Comparison of ENCODE assay signal across 10 cellular contexts in the genomic region with DNA sequence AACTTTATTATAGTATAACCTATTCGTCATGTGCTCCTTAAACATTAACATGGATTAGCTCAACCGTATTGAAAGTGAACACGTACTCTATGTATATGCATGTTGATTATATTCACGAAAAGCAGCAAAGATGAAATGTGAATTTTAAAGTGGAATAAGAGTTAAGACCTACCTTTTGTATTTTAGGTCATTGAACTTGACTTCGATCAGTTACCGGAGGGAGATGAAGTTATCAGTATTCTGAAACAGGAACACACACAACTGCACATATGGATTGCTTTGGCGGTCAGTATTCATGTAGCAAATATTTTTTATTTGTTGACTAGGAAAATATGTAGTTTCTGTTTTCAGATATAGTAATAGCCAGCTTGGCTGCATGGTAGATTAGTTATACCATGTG. TPM values are rescaled to one million over a fixed set of nuclear protein-coding genes. Genes with fewer than 3 reads are reported as not detected.
DNase-seq lines count a peak whose midpoint lies in the region; ATAC-seq and TF ChIP-seq lines count a peak whose summit lies in the region.
"Had no signal": no experiment of that assay in that cellular context is flagged by ENCODE, and none has a peak within 500 bp of the region (broad histone marks: within the 10 kb centered on the region; RNA-seq: fewer than 3 reads in every experiment).

No MANE protein-coding gene starts in this region.

- POLR2A ChIA-PET in BJ (lab: Charles Lee), result no interaction called here

- ATAC-seq in naive B cell (ENCODE audit: low read depth in 2 of 2) (no peak), GM21360 (IDR thresholded peaks at IDR 0.05; ENCODE audit: unreplicated experiment) (no peak)

- TF ChIP-seq CTCF in BJ (IDR thresholded peaks at IDR 0.05; ENCODE audit: insufficient read depth, low read depth, low read length) (no peak), breast epithelium (IDR thresholded peaks at IDR 0.05) (no peak)

- H3K4me1 ChIP-seq in HUES48 (ENCODE audit: control insufficient read depth, insufficient read depth, low read length), result peaks cover 5% of the 10 kb centered on the region; the same call in 1 of the 2 replicates
- H3K4me1 ChIP-seq in breast epithelium, result no peaks in the 10 kb centered on the region

- H3K27ac ChIP-seq in HUES48 (ENCODE audit: low read depth, low read length) (no peak overlapping the region), breast epithelium (no peak overlapping the region)

- peaks cover 5 to 19% (median 10%) of the 10 kb centered on the region in 3 donors for H3K4me1 Mint-ChIP-seq in naive B cell

- no peak for TF ChIP-seq POLR2A in breast epithelium (IDR thresholded peaks at IDR 0.05)

- CTCF ChIA-PET in BJ (lab: Yijun Ruan, JAX), result no interaction called here

- H3K27me3 Mint-ChIP-seq in naive B cell, result no peaks in the 10 kb centered on the region

- H3K4me3 ChIP-seq in BJ (ENCODE audit: low read depth, low read length), result peak overlapping the region; percentile 86
- H3K4me3 ChIP-seq in HUES48 (ENCODE audit: low read depth, low read length), result peak overlapping the region; percentile 97; the same call in 1 of the 2 replicates
- H3K4me3 ChIP-seq in breast epithelium, result peak overlapping the region; percentile 82 to 95 (median 89)

- H3K9ac ChIP-seq in HUES48 (ENCODE audit: low read depth, low read length), result no peak overlapping the region

- peak overlapping the region in 2 of 6 donors; percentile 4 to 93 for H3K27ac Mint-ChIP-seq in naive B cell

- no peaks in the 10 kb centered on the region for H3K9me3 ChIP-seq in HUES48 (ENCODE audit: control insufficient read depth, insufficient read depth, low read length)
- H3K9me3 ChIP-seq in breast epithelium, result no peaks in the 10 kb centered on the region

- H3K36me3 ChIP-seq in BJ (ENCODE audit: control insufficient read depth, insufficient read depth, low read length), result peaks cover 7% of the 10 kb centered on the region
- peaks cover 46% of the 10 kb centered on the region for H3K36me3 ChIP-seq in HUES48 (ENCODE audit: control insufficient read depth, insufficient read depth, low read length)
- no peaks in the 10 kb centered on the region for H3K36me3 ChIP-seq in breast epithelium

- H3K9me3 Mint-ChIP-seq in naive B cell, result no peaks in the 10 kb centered on the region

- intact Hi-C loops in breast epithelium (cut with DNase I; ENCODE audit: low total_unique reads), result no loop called here

- peaks cover 0 to 9% of the 10 kb centered on the region in 2 donors for H3K36me3 Mint-ChIP-seq in naive B cell

- peak overlapping the region in 7 of 8 donors; percentile 93 to 100 (median 96) for H3K4me3 Mint-ChIP-seq in naive B cell

- DNase-seq in BJ (ENCODE audit: low read depth), result no peak
- DNase-seq in breast epithelium (ENCODE audit: low spot score in 2 of 2), result no peak
- DNase-seq in naive B cell, result no peak
- no peak for DNase-seq in inferior parietal cortex (ENCODE audit: extremely low spot score)
- no peak for DNase-seq in HK-2 (ENCODE audit: unreplicated experiment)
- DNase-seq in NCI-H1930 (lab: John Stamatoyannopoulos, UW), result no peak
- DNase-seq: GF-D8, MV-4-11 had no signal

- H3K27me3 ChIP-seq in BJ (ENCODE audit: control insufficient read depth, insufficient read depth, low read length) (no peaks in the 10 kb centered on the region), HUES48 (ENCODE audit: control insufficient read depth, insufficient read depth, low read length) (no peaks in the 10 kb centered on the region), breast epithelium (no peaks in the 10 kb centered on the region)

RNA-seq across cellular contexts. Expression of a gene that starts 1.4 kb away (rescaled TPM):
- polyA plus RNA-seq in BJ (2011; rRNA removed) (6.6 and 16.7 TPM in 2 replicates), naive B cell (ENCODE audit: low read depth in 6 of 6) (10 to 100 TPM; 29.0 to 67.9 (median 59.0) TPM)
- 7.8 and 8.0 TPM in 2 replicates for polyA minus RNA-seq in BJ (2011; rRNA and poly(A)+ RNA removed)
- 10 to 100 TPM; 24.6 to 35.0 (median 28.5) TPM for total RNA-seq in breast epithelium

RNA-seq across cellular contexts. Expression of a gene that starts 56.2 kb away (rescaled TPM):
- polyA plus RNA-seq in BJ (2011; rRNA removed) (472 and 1,009 TPM in 2 replicates), naive B cell (ENCODE audit: low read depth in 6 of 6) (100 to 1,000 TPM; 536 to 677 (median 589) TPM)
- 392 and 515 TPM in 2 replicates for polyA minus RNA-seq in BJ (2011; rRNA and poly(A)+ RNA removed)
- 100 to 1,000 TPM; 385 to 456 (median 416) TPM for total RNA-seq in breast epithelium

RNA-seq across cellular contexts. Expression of a gene that starts 58.9 kb away (rescaled TPM):
- polyA plus RNA-seq in BJ (2011; rRNA removed) (76.5 and 82.4 TPM in 2 replicates), naive B cell (ENCODE audit: low read depth in 6 of 6) (1 to 10 TPM in 2 of 6 donors, under 1 TPM in 4; 0.57 to 1.0 (median 0.78) TPM)
- 81.8 and 87.8 TPM in 2 replicates for polyA minus RNA-seq in BJ (2011; rRNA and poly(A)+ RNA removed)
- total RNA-seq in breast epithelium, result 10 to 100 TPM; 10.1 to 16.1 (median 13.2) TPM

Comparison
In these comparisons a context has a peak if more than half of its experiments do, and no peak if none do; other contexts are left out.
1. RNA of a gene that starts 58.9 kb away (polyA plus RNA-seq): 76.5 to 82.4 TPM in BJ; 0.57 to 1.0 TPM in naive B cell; every median in the first group is over 10 times any median in the second.
2. Peak in every context shown above with its lines, with median percentiles within 50 percentile points of each other: H3K4me3 ChIP-seq.